2 cellular contexts compared by ENCODE assay signal in genomic region chr10:15461353-15462108, GRCh38.
TF ChIP-seq lines count a peak whose summit lies in the region.

No MANE protein-coding gene starts in this region.

TF ChIP-seq in IMR-90, 13 proteins besides CTCF, POLR2A, EP300 and RAD21 (continued from another document):
- no peak for TF ChIP-seq USF2 (IDR thresholded peaks at IDR 0.05; ENCODE audit: low read depth, low read length)
TF ChIP-seq in IMR-90: peak in this region for 2.

TF ChIP-seq in liver, 16 proteins besides CTCF, POLR2A, EP300 and RAD21 (continued from another document):
- TF ChIP-seq REST (IDR thresholded peaks at IDR 0.05) (peak; percentile 23), ZBTB33 (IDR thresholded peaks at IDR 0.05) (no peak), ATF3 (IDR thresholded peaks at IDR 0.05) (no peak), JUND (IDR thresholded peaks at IDR 0.05) (peak in 1 of 2 donors; percentile 8), RXRA (IDR thresholded peaks at IDR 0.05) (peak; percentile 48 to 52), HNF4A (conservative IDR thresholded peaks at IDR 0.05) (no peak), TAF1 (conservative IDR thresholded peaks at IDR 0.05) (no peak), NR2F2 (IDR thresholded peaks at IDR 0.05) (peak; percentile 99), HNF4G (IDR thresholded peaks at IDR 0.05) (no peak), FOXA1 (IDR thresholded peaks at IDR 0.05) (no peak)
